ENCODE assay signal across 14 cellular contexts in the genomic region with DNA sequence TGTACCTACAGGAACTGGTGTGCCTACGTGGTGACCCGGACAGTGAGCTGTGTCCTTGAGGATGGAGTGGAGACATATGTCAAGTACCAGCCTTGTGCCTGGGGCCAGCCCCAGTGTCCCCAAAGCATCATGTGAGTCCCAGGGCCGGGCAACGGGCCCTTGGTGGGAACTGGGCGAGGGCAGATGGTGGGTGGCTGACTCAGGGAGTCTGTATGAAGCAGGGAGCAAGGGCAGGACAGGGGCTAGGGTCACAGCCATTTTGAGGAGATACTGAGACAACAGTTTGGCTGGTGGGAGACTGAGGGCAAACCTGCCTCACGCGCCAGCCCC. TPM values are rescaled to one million over a fixed set of nuclear protein-coding genes. Genes with fewer than 3 reads are reported as not detected.
DNase-seq lines count a peak whose midpoint lies in the region; ATAC-seq, FAIRE-seq and TF ChIP-seq lines count a peak whose summit lies in the region.
"Had no signal": no experiment of that assay in that cellular context is flagged by ENCODE, and none has a peak within 500 bp of the region (broad histone marks: within the 10 kb centered on the region; RNA-seq: fewer than 3 reads in every experiment).

No MANE protein-coding gene starts in this region.

- H3K36me3 ChIP-seq in astrocyte (ENCODE audit: insufficient read depth, low read length) (peaks cover 2% of the 10 kb centered on the region), lower lobe of right lung (no peaks in the 10 kb centered on the region), stomach (peaks cover 0 to 17% (median 6%) of the 10 kb centered on the region in 4 donors)
- H3K36me3 ChIP-seq: cardiac muscle cell, WERI-Rb-1 had no signal

- H3K4me3 ChIP-seq in astrocyte (ENCODE audit: insufficient read depth, low read depth, low read length) (peak overlapping the region; percentile 63), lower lobe of right lung (peak overlapping the region; percentile 55), stomach (peak overlapping the region; percentile 54 to 66 (median 60))
- H3K4me3 ChIP-seq: cardiac muscle cell had no signal

- H3K4me1 Mint-ChIP-seq in T-helper 1 cell treated with Interleukin-12 subunit alpha and Interleukin-12 subunit beta and Interleukin-4 antibody, amounts not matched to agents 30 μg/mL and 1 μg/mL, for 36 hours (ENCODE audit: low read depth), result peaks cover 44% of the 10 kb centered on the region
- H3K4me1 Mint-ChIP-seq in astrocyte (ENCODE audit: low read depth, unreplicated experiment), result peaks cover 15% of the 10 kb centered on the region

- 66 to 78% (median 72%) methylated on average over 7 of the region's 7 CpGs for WGBS in stomach, 5 donors

- H3K79me2 ChIP-seq in astrocyte (ENCODE audit: insufficient read depth, low read length), result peaks cover 22% of the 10 kb centered on the region

- no peak overlapping the region for H3K27ac ChIP-seq in astrocyte (ENCODE audit: low read depth, low read length)
- H3K27ac ChIP-seq in lower lobe of right lung, result peak overlapping the region; percentile 20
- H3K27ac ChIP-seq in stomach, result peak overlapping the region in 4 of 5 donors; percentile 92 to 94 (median 92)

- no peak for ATAC-seq in lower lobe of right lung
- ATAC-seq in HG02588 (IDR thresholded peaks at IDR 0.05; ENCODE audit: unreplicated experiment), result no peak

- H3K27me3 ChIP-seq in astrocyte (ENCODE audit: insufficient read depth, low read length), result no peaks in the 10 kb centered on the region
- H3K27me3 ChIP-seq in lower lobe of right lung (ENCODE audit: low read depth), result no peaks in the 10 kb centered on the region
- peaks cover 0 to 5% (median 0%) of the 10 kb centered on the region in 3 donors for H3K27me3 ChIP-seq in stomach
- H3K27me3 ChIP-seq: cardiac muscle cell had no signal

- peak overlapping the region; percentile 92 for H3K4me2 ChIP-seq in astrocyte (ENCODE audit: low read length)

- H3K27me3 Mint-ChIP-seq in T-helper 1 cell treated with Interleukin-12 subunit alpha and Interleukin-12 subunit beta and Interleukin-4 antibody, amounts not matched to agents 30 μg/mL and 1 μg/mL, for 36 hours (ENCODE audit: low read depth), result no peaks in the 10 kb centered on the region
- peaks cover 4% of the 10 kb centered on the region for H3K27me3 Mint-ChIP-seq in astrocyte (ENCODE audit: low read depth, unreplicated experiment)

- H3K9me3 ChIP-seq in astrocyte (ENCODE audit: insufficient read depth, low read depth, low read length), result no peaks in the 10 kb centered on the region
- H3K9me3 ChIP-seq in lower lobe of right lung, result no peaks in the 10 kb centered on the region
- H3K9me3 ChIP-seq in stomach, result no peaks in the 10 kb centered on the region

- intact Hi-C loops in lower lobe of right lung (cut with DNase I) (no loop called here), stomach (cut with DNase I; ENCODE audit: low total_unique reads) (loop anchor here (10.0 kb wide), 1 partner anchor 45 kb away; the partner anchor contains the start of gene TMEM214)

- H3K4me3 Mint-ChIP-seq in T-helper 1 cell treated with Interleukin-12 subunit alpha and Interleukin-12 subunit beta and Interleukin-4 antibody, amounts not matched to agents 30 μg/mL and 1 μg/mL, for 36 hours, result no peak overlapping the region
- no peak overlapping the region for H3K4me3 Mint-ChIP-seq in astrocyte (ENCODE audit: unreplicated experiment)

- peak overlapping the region; percentile 88 for H3K9ac ChIP-seq in astrocyte (ENCODE audit: low read length)

- no peak overlapping the region for H2AFZ ChIP-seq in astrocyte (ENCODE audit: low read depth, low read length)

- H3K4me1 ChIP-seq in astrocyte (ENCODE audit: insufficient read depth, low read length) (peaks cover 41% of the 10 kb centered on the region), lower lobe of right lung (peaks cover 44% of the 10 kb centered on the region), stomach (peaks cover 23 to 86% (median 62%) of the 10 kb centered on the region in 4 donors)

- no peak for DNase-seq in T-helper 1 cell
- DNase-seq in astrocyte (ENCODE audit: low read depth), result no peak
- DNase-seq in lower lobe of right lung, result no peak
- DNase-seq in stomach, result no peak
- DNase-seq in effector CD4-positive, alpha-beta T cell, result no peak
- no peak for DNase-seq in middle frontal gyrus (ENCODE audit: extremely low spot score, low spot score)
- DNase-seq: 8988T; GF-D8; stimulated activated naive CD4-positive, alpha-beta T cell had no signal

- peak overlapping the region; percentile 76 for H3K27ac Mint-ChIP-seq in T-helper 1 cell treated with Interleukin-12 subunit alpha and Interleukin-12 subunit beta and Interleukin-4 antibody, amounts not matched to agents 30 μg/mL and 1 μg/mL, for 36 hours
- peak overlapping the region; percentile 34 for H3K27ac Mint-ChIP-seq in astrocyte (ENCODE audit: unreplicated experiment)

- no peak for TF ChIP-seq POLR2A in stomach (IDR thresholded peaks at IDR 0.05)

- FAIRE-seq in astrocyte (lab: Jason Lieb, UNC), result no peak
- FAIRE-seq: GM19239 had no signal

- no peak for TF ChIP-seq EP300 in stomach (IDR thresholded peaks at IDR 0.05)

- H3K36me3 Mint-ChIP-seq in T-helper 1 cell treated with Interleukin-12 subunit alpha and Interleukin-12 subunit beta and Interleukin-4 antibody, amounts not matched to agents 30 μg/mL and 1 μg/mL, for 36 hours (ENCODE audit: low read depth), result peaks cover 2% of the 10 kb centered on the region
- peaks cover 1% of the 10 kb centered on the region for H3K36me3 Mint-ChIP-seq in astrocyte (ENCODE audit: low read depth, unreplicated experiment)

- H4K20me1 ChIP-seq in astrocyte (ENCODE audit: insufficient read depth, low read length), result peaks cover 11% of the 10 kb centered on the region

- no peaks in the 10 kb centered on the region for H3K9me3 Mint-ChIP-seq in T-helper 1 cell treated with Interleukin-12 subunit alpha and Interleukin-12 subunit beta and Interleukin-4 antibody, amounts not matched to agents 30 μg/mL and 1 μg/mL, for 36 hours
- no peaks in the 10 kb centered on the region for H3K9me3 Mint-ChIP-seq in astrocyte (ENCODE audit: unreplicated experiment)

- TF ChIP-seq CTCF in astrocyte (IDR thresholded peaks at IDR 0.05; ENCODE audit: insufficient read depth, low read depth, low read length), result no peak
- TF ChIP-seq CTCF in lower lobe of right lung (IDR thresholded peaks at IDR 0.05), result no peak
- TF ChIP-seq CTCF in stomach (IDR thresholded peaks at IDR 0.05), result no peak

RNA-seq across cellular contexts. Expression of gene EMILIN1, which starts 1.7 kb away (rescaled TPM):
- total RNA-seq in astrocyte (0.95 and 1.2 TPM in 2 replicates), lower lobe of right lung (56.3 TPM), stomach (100 to 1,000 TPM in 2 of 5 donors, 10 to 100 TPM in 3; 17.5 to 208 (median 89.2) TPM)
- 10 to 100 TPM; 19.6 to 53.1 (median 31.1) TPM for polyA plus RNA-seq in stomach

RNA-seq across cellular contexts. Expression of gene KHK, which starts 6.5 kb away (rescaled TPM):
- total RNA-seq in astrocyte (0.94 and 0.95 TPM in 2 replicates), lower lobe of right lung (5.1 TPM), stomach (10 to 100 TPM in 1 of 5 donors, 1 to 10 TPM in 3, not detected in 1; 1.3 to 18.2 (median 3.0) TPM)
- polyA plus RNA-seq in stomach, result 1 to 10 TPM; 3.5 to 5.9 (median 4.2) TPM

RNA-seq across cellular contexts. Expression of gene OST4, which starts 8.7 kb away (rescaled TPM):
- 395 and 419 TPM in 2 replicates for total RNA-seq in astrocyte
- 243 TPM for total RNA-seq in lower lobe of right lung
- 100 to 1,000 TPM in 4 of 5 donors, 10 to 100 TPM in 1; 16.8 to 281 (median 134) TPM for total RNA-seq in stomach
- 100 to 1,000 TPM; 421 to 610 (median 506) TPM for polyA plus RNA-seq in stomach

RNA-seq across cellular contexts. Expression of gene AGBL5, which starts 28.6 kb away (rescaled TPM):
- 19.9 and 20.7 TPM in 2 replicates for total RNA-seq in astrocyte
- total RNA-seq in lower lobe of right lung, result 18.9 TPM
- 10 to 100 TPM in 3 of 5 donors, 1 to 10 TPM in 2; 7.8 to 29.0 (median 11.6) TPM for total RNA-seq in stomach
- polyA plus RNA-seq in stomach, result 10 to 100 TPM; 11.5 to 16.6 (median 13.6) TPM

RNA-seq across cellular contexts. Expression of gene CGREF1, which starts 38.8 kb away (rescaled TPM):
- total RNA-seq in astrocyte (1.8 and 3.0 TPM in 2 replicates), lower lobe of right lung (0.74 TPM), stomach (1 to 10 TPM in 3 of 5 donors, not detected in 2; 1.4 to 4.1 (median 2.6) TPM)
- polyA plus RNA-seq in stomach, result 1 to 10 TPM; 2.3 to 3.2 (median 2.4) TPM
